In genomic region chr2:78439122-78439521, GRCh38 we compare ENCODE assay signal across 27 cellular contexts.
"Had no signal": no experiment of that assay in that cellular context is flagged by ENCODE, and none has a peak within 500 bp of the region (broad histone marks: within the 10 kb centered on the region; RNA-seq: fewer than 3 reads in every experiment).

No MANE protein-coding gene starts in this region.

- DNase-seq: activated CD4-positive, alpha-beta T cell treated with anti-CD3 and anti-CD28 coated beads for 48 hours; activated CD4-positive, alpha-beta T cell treated with anti-CD3 and anti-CD28 coated beads, Interleukin-2, amount 50 U/mL, for 48 hours; activated CD8-positive, alpha-beta memory T cell treated with anti-CD3 and anti-CD28 coated beads, Interleukin-2, amount 50 U/mL, for 4 hours; activated effector memory CD4-positive, alpha-beta T cell treated with anti-CD3 and anti-CD28 coated beads, Interleukin-2, amount 50 U/mL, for 16 hours; activated naive CD4-positive, alpha-beta T cell treated with anti-CD3 and anti-CD28 coated beads for 36 hours; activated naive CD8-positive, alpha-beta T cell treated with anti-CD3 and anti-CD28 coated beads for 36 hours; activated T-cell treated with anti-CD3 and anti-CD28 coated beads, Interleukin-2, amount 50 U/mL, for 1 hour; adrenal gland; aorta; cerebellar nuclear complex; colonic mucosa; effector CD8-positive, alpha-beta T cell; gastrocnemius medialis; glutamatergic neuron; islet precursor cell; left ventricle myocardium superior; mucosa of descending colon; right cardiac atrium; spleen; stimulated activated CD4-positive, alpha-beta T cell treated with anti-CD3 and anti-CD28 coated beads, Interleukin-2, amount 100 ng/mL, for 48 hours; stimulated activated naive CD4-positive, alpha-beta T cell treated with Interleukin-2 at 50 U/mL for 16 hours; WERI-Rb-1 had no signal

- H3K4me1 ChIP-seq: adrenal gland, colonic mucosa, gastrocnemius medialis, spleen, tibial nerve had no signal

- H3K27ac ChIP-seq: adrenal gland, cardiac muscle cell, colonic mucosa, gastrocnemius medialis, hepatocyte, spleen, tibial nerve, WERI-Rb-1 had no signal

- ATAC-seq: activated CD4-positive, CD25-positive, alpha-beta regulatory T cell treated with anti-CD3 and anti-CD28 coated beads, Interleukin-2, amount 50 U/mL, for 24 hours; gastrocnemius medialis; left ventricle myocardium superior; mucosa of descending colon; natural killer cell treated with Interleukin-12 subunit alpha and Interleukin-12 subunit beta and Interleukin-15 and Interleukin-18, amount 100 ng/mL, for 72 hours; right cardiac atrium had no signal

- H3K27me3 ChIP-seq: adrenal gland, cardiac muscle cell, colonic mucosa, gastrocnemius medialis, hepatocyte, spleen, tibial nerve had no signal
